28 cellular contexts compared by ENCODE assay signal in genomic region chr7:128203047-128203491, GRCh38. TPM values are rescaled to one million over a fixed set of nuclear protein-coding genes. Genes with fewer than 3 reads are reported as not detected.
"Had no signal": no experiment of that assay in that cellular context is flagged by ENCODE, and none has a peak within 500 bp of the region (broad histone marks: within the 10 kb centered on the region; RNA-seq: fewer than 3 reads in every experiment).

No MANE protein-coding gene starts in this region.

- H3K27ac ChIP-seq: breast epithelium, epithelial cell of prostate, left lung, ovary, vagina, WERI-Rb-1 had no signal

- H3K36me3 ChIP-seq: breast epithelium, left lung, ovary, vagina, WERI-Rb-1 had no signal

- H3K27me3 ChIP-seq: ovary, vagina had no signal

- DNase-seq: activated CD4-positive, alpha-beta T cell treated with anti-CD3 and anti-CD28 coated beads for 1 hour; activated CD4-positive, alpha-beta T cell treated with anti-CD3 and anti-CD28 coated beads, Interleukin-2, amount 50 U/mL, for 1 hour; activated CD8-positive, alpha-beta T cell treated with anti-CD3 and anti-CD28 coated beads, Interleukin-2, amount 10 ng/mL, durations not matched to agents 7 days and 5 days; activated T-cell treated with anti-CD3 and anti-CD28 coated beads, Interleukin-2, amount 50 U/mL, for 24 hours; cortex of kidney; endodermal cell; kidney; left lung; mammary epithelial cell; ovary; small intestine; stimulated activated CD4-positive, alpha-beta T cell treated with anti-CD3 and anti-CD28 coated beads, Interleukin-2, amount 100 ng/mL, for 48 hours; stimulated activated CD8-positive, alpha-beta memory T cell treated with anti-CD3 and anti-CD28 coated beads, Interleukin-4, amount 100 ng/mL, for 48 hours; stimulated activated naive B cell treated with anti-CD40 and anti-IgM and Interleukin-4, amounts not matched to agents 10 μg/mL and 1 μg/mL and 100 μg/mL, for 72 hours; T-helper 1 cell; trophoblast cell; WERI-Rb-1 had no signal

- H3K4me1 ChIP-seq: breast epithelium had no signal

- H3K27ac Mint-ChIP-seq: activated CD8-positive, alpha-beta T cell treated with anti-CD3 and anti-CD28 coated beads, Interleukin-2, amount 10 ng/mL, durations not matched to agents 7 days and 5 days; activated naive CD4-positive, alpha-beta T cell treated with anti-CD3 and anti-CD28 coated beads, Interleukin-2, amount 50 U/mL, for 72 hours; activated T-cell treated with anti-CD3 and anti-CD28 coated beads, Interleukin-2, amount 50 U/mL, for 24 hours; activated T-helper 17 cell treated with anti-CD3 and anti-CD28 coated beads, Interleukin-2, amount 50 U/mL, for 72 hours; endodermal cell; natural killer cell treated with Interleukin-12 subunit alpha and Interleukin-12 subunit beta and Interleukin-15 and Interleukin-18, amount 100 ng/mL, for 72 hours had no signal

- H3K36me3 Mint-ChIP-seq: activated naive CD4-positive, alpha-beta T cell treated with anti-CD3 and anti-CD28 coated beads, Interleukin-2, amount 50 U/mL, for 72 hours; natural killer cell treated with Interleukin-12 subunit alpha and Interleukin-12 subunit beta and Interleukin-15 and Interleukin-18, amount 100 ng/mL, for 72 hours had no signal

- H3K9me3 Mint-ChIP-seq: activated naive CD4-positive, alpha-beta T cell treated with anti-CD3 and anti-CD28 coated beads, Interleukin-2, amount 50 U/mL, for 72 hours; activated T-cell treated with anti-CD3 and anti-CD28 coated beads, Interleukin-2, amount 50 U/mL, for 24 hours; activated T-helper 17 cell treated with anti-CD3 and anti-CD28 coated beads, Interleukin-2, amount 50 U/mL, for 72 hours; endodermal cell; natural killer cell treated with Interleukin-12 subunit alpha and Interleukin-12 subunit beta and Interleukin-15 and Interleukin-18, amount 100 ng/mL, for 72 hours had no signal

- H3K9me3 ChIP-seq: breast epithelium, left lung, ovary, vagina had no signal

- ATAC-seq: activated CD8-positive, alpha-beta T cell treated with anti-CD3 and anti-CD28 coated beads, Interleukin-2, amount 10 ng/mL, durations not matched to agents 7 days and 5 days; activated naive CD4-positive, alpha-beta T cell treated with anti-CD3 and anti-CD28 coated beads, Interleukin-2, amount 50 U/mL, for 72 hours; activated T-helper 17 cell treated with anti-CD3 and anti-CD28 coated beads, Interleukin-2, amount 50 U/mL, for 72 hours; left lung; natural killer cell treated with Interleukin-12 subunit alpha and Interleukin-12 subunit beta and Interleukin-15 and Interleukin-18, amount 100 ng/mL, for 72 hours; sciatic nerve; stimulated activated naive B cell treated with anti-CD40 and anti-IgM and Interleukin-4, amounts not matched to agents 10 μg/mL and 1 μg/mL and 100 μg/mL, for 72 hours had no signal

- H3K4me3 Mint-ChIP-seq: activated CD8-positive, alpha-beta T cell treated with anti-CD3 and anti-CD28 coated beads, Interleukin-2, amount 10 ng/mL, durations not matched to agents 7 days and 5 days; activated T-cell treated with anti-CD3 and anti-CD28 coated beads, Interleukin-2, amount 50 U/mL, for 24 hours; activated T-helper 17 cell treated with anti-CD3 and anti-CD28 coated beads, Interleukin-2, amount 50 U/mL, for 72 hours; endodermal cell; natural killer cell treated with Interleukin-12 subunit alpha and Interleukin-12 subunit beta and Interleukin-15 and Interleukin-18, amount 100 ng/mL, for 72 hours; stimulated activated naive B cell treated with anti-CD40 and anti-IgM and Interleukin-4, amounts not matched to agents 10 μg/mL and 1 μg/mL and 100 μg/mL, for 72 hours had no signal

- H3K4me3 ChIP-seq: left lung, ovary, vagina had no signal

RNA-seq across cellular contexts. Expression of gene LEP, which starts 38.0 kb away (rescaled TPM):
- total RNA-seq: activated CD8-positive, alpha-beta T cell treated with anti-CD3 and anti-CD28 coated beads, Interleukin-2, amount 10 ng/mL, durations not matched to agents 7 days and 5 days; activated naive CD4-positive, alpha-beta T cell treated with anti-CD3 and anti-CD28 coated beads, Interleukin-2, amount 50 U/mL, for 72 hours; activated T-helper 17 cell treated with anti-CD3 and anti-CD28 coated beads, Interleukin-2, amount 50 U/mL, for 72 hours; astrocyte; endodermal cell; fibroblast of villous mesenchyme; kidney; natural killer cell treated with Interleukin-12 subunit alpha and Interleukin-12 subunit beta and Interleukin-15 and Interleukin-18, amount 100 ng/mL, for 72 hours; pulmonary artery endothelial cell; temporal lobe had no signal
